In genomic region chr6:620950-621349, GRCh38 we compare ENCODE assay signal across 22 cellular contexts.
"Had no signal": no experiment of that assay in that cellular context is flagged by ENCODE, and none has a peak within 500 bp of the region (broad histone marks: within the 10 kb centered on the region; RNA-seq: fewer than 3 reads in every experiment).

No MANE protein-coding gene starts in this region.

- H3K9me3 ChIP-seq: SK-N-SH had no signal

- H3K4me3 ChIP-seq: K562 had no signal

- H3K27me3 Mint-ChIP-seq: IgD-negative memory B cell had no signal

- H3K9me2 ChIP-seq: SK-N-SH had no signal

- H3K4me3 Mint-ChIP-seq: IgD-negative memory B cell had no signal

- H3K27ac ChIP-seq: KMS-11, RWPE1 had no signal

- H3K4me2 ChIP-seq: KMS-11, SK-N-SH had no signal

- ATAC-seq: K562, Panc1, PC-3 had no signal

- H3K27ac Mint-ChIP-seq: IgD-negative memory B cell had no signal

- DNase-seq: Kasumi-1, MM.1S, NCI-H1092 treated with DMSO at 0.1 percent for 48 hours, NCI-H1436, NCI-H187, NCI-H2029, NCI-H2081 treated with DMSO at 0.1 percent for 48 hours, NCI-H2171, NCI-H226, NCI-H446, NCI-H510A, NCI-H524 treated with DMSO at 0.1 percent for 48 hours, NCI-H69, NCI-H774, PC-3, SHP77, SK-N-SH had no signal

- H3K9ac ChIP-seq: KMS-11, SK-N-SH had no signal
